Comparison of ENCODE assay signal across 8 cellular contexts in the genomic region with DNA sequence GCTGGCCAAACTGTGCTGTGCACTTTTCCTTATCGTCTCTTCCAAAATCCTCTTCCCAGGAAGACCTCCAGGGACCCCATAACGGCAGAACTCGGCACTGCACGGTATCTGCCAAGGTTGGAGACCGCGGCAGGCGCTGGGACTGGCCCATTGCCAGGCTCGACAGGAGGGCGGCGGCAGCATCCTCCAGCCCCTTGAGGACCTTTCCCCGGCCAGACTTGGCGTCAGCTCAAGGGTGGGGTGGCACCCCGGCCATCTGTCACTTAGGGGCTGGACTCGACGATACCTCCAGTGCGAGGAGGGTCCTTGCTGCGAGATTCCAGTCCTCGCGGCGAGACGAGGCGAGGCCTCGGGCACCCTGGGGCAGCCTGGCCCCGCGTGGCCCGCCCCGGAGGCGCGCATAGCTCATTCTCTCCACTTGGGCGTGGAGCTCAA. TPM values are rescaled to one million over a fixed set of nuclear protein-coding genes. Genes with fewer than 3 reads are reported as not detected.
DNase-seq lines count a peak whose midpoint lies in the region; FAIRE-seq and TF ChIP-seq lines count a peak whose summit lies in the region.

No MANE protein-coding gene starts in this region.

- H3K36me3 ChIP-seq in parathyroid adenoma (ENCODE audit: control insufficient read depth, insufficient read depth, low read length): no peaks in the 10 kb centered on the region

- peaks cover 3% of the 10 kb centered on the region for H3K27me3 Mint-ChIP-seq in HFFc6 (ENCODE audit: insufficient read depth)

- H3K27me3 ChIP-seq in parathyroid adenoma (ENCODE audit: control insufficient read depth, insufficient read depth, low read length): no peaks in the 10 kb centered on the region

- peak overlapping the region; percentile 97 for H3K4me3 Mint-ChIP-seq in HFFc6

- DNase-seq in Caki2 (ENCODE audit: low read depth): peak; percentile 38
- DNase-seq in HFFc6: no peak
- DNase-seq in NCI-H82 (lab: John Stamatoyannopoulos, UW): peak; percentile 93
- peak; percentile 19 for DNase-seq in activated effector memory CD4-positive, alpha-beta T cell treated with Interleukin-2 at 50 U/mL for 16 hours
- DNase-seq in globus pallidus (ENCODE audit: low spot score): peak; percentile 25
- peak; percentile 60 for DNase-seq in urothelium cell line (ENCODE audit: low spot score)
- DNase-seq in KG1 (lab: John Stamatoyannopoulos, UW): no peak

- no peaks in the 10 kb centered on the region for H3K9me3 Mint-ChIP-seq in HFFc6

- peaks cover 26% of the 10 kb centered on the region for H3K79me2 ChIP-seq in parathyroid adenoma

- no peaks in the 10 kb centered on the region for H3K9me3 ChIP-seq in parathyroid adenoma (ENCODE audit: control insufficient read depth, low read length)

- TF ChIP-seq CTCF in HFFc6 (IDR thresholded peaks at IDR 0.05): no peak
- TF ChIP-seq CTCF in parathyroid adenoma (IDR thresholded peaks at IDR 0.05): no peak

- in situ Hi-C loops in Caki2 (cut with HindIII; ENCODE audit: low pct_unique_long_range_greater_than_20kb, low sequenced_read_pairs): no loop called here

- peak overlapping the region; percentile 99 for H3K4me2 ChIP-seq in parathyroid adenoma (ENCODE audit: low read length)

- H3K36me3 Mint-ChIP-seq in HFFc6 (ENCODE audit: low read depth): peaks cover 27% of the 10 kb centered on the region

- H3K4me1 ChIP-seq in parathyroid adenoma: no peaks in the 10 kb centered on the region

- H2AFZ ChIP-seq in parathyroid adenoma: peak overlapping the region; percentile 84

- peaks cover 53% of the 10 kb centered on the region for H3K4me1 Mint-ChIP-seq in HFFc6 (ENCODE audit: low read depth)

- peak overlapping the region; percentile 88 for H3K27ac Mint-ChIP-seq in HFFc6

- H3K27ac ChIP-seq in parathyroid adenoma: peak overlapping the region; percentile 71

- peak overlapping the region; percentile 74 for H3K4me3 ChIP-seq in parathyroid adenoma (ENCODE audit: low read depth, low read length)

- peak overlapping the region; percentile 80 for H3K9ac ChIP-seq in parathyroid adenoma

- FAIRE-seq in urothelium cell line (lab: Jason Lieb, UNC): peak; percentile 5

RNA-seq across cellular contexts. Expression of gene ACLY, which starts 0.8 kb away (rescaled TPM):
- total RNA-seq in Caki2 (2014; rRNA removed; shearing (Covaris generic); ENCODE audit: low replicate concordance): 146 and 150 TPM in 2 replicates
- total RNA-seq in HFFc6 (2021; fragmentation: NEBNext Ultra II Directional; extraction: Animal tissue kit (Norgen Biotek cat#: 25700)): 100 to 1,000 TPM; 254 to 315 (median 279) TPM

RNA-seq across cellular contexts. Expression of gene ODAD4, which starts 12.4 kb away (rescaled TPM):
- total RNA-seq in Caki2 (2014; rRNA removed; shearing (Covaris generic); ENCODE audit: low replicate concordance): 0.78 and 2.6 TPM in 2 replicates
- total RNA-seq in HFFc6 (2021; fragmentation: NEBNext Ultra II Directional; extraction: Animal tissue kit (Norgen Biotek cat#: 25700)): 1 to 10 TPM in 3 of 6 experiments, under 1 TPM in 3; 0.74 to 1.8 (median 0.97) TPM

RNA-seq across cellular contexts. Expression of gene CNP, which starts 48.6 kb away (rescaled TPM):
- total RNA-seq in Caki2 (2014; rRNA removed; shearing (Covaris generic); ENCODE audit: low replicate concordance): 50.2 and 67.0 TPM in 2 replicates
- 100 to 1,000 TPM; 105 to 118 (median 111) TPM for total RNA-seq in HFFc6 (2021; fragmentation: NEBNext Ultra II Directional; extraction: Animal tissue kit (Norgen Biotek cat#: 25700))

RNA-seq across cellular contexts. Expression of gene KLHL11, which starts 52.8 kb away (rescaled TPM):
- total RNA-seq in Caki2 (2014; rRNA removed; shearing (Covaris generic); ENCODE audit: low replicate concordance): 10.3 and 15.5 TPM in 2 replicates
- 10 to 100 TPM; 13.4 to 16.2 (median 15.7) TPM for total RNA-seq in HFFc6 (2021; fragmentation: NEBNext Ultra II Directional; extraction: Animal tissue kit (Norgen Biotek cat#: 25700))

Comparison
In these comparisons a context has a peak if more than half of its experiments do, and no peak if none do; other contexts are left out.
1. DNase-seq: peak in Caki2 (single experiment), NCI-H82 (single experiment), activated effector memory CD4-positive, alpha-beta T cell treated with Interleukin-2 at 50 U/mL for 16 hours (single experiment), globus pallidus (single experiment) and urothelium cell line (single experiment); none in HFFc6 (single experiment) and KG1 (single experiment).